In the genomic region with DNA sequence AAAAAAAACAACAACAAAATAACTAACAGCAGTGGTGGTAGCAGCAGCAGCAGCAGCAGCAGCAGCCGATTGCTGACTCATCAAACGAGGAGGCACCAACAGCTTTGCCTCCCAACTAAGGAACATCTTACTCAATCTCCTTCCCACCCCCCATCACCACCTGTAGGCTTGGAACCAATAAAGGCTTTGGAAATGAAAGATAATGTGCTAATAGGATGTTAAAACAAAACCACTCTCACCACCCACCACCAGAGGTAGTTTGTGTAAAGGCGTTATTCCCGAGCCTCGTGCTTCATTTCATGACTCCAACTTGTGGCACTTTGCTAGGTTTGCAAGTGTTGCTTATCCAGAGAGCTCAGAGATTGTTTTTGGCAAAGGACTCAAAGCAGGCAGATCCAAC, we compare ENCODE assay signal across 12 cellular contexts.
DNase-seq lines count a peak whose midpoint lies in the region; ATAC-seq and TF ChIP-seq lines count a peak whose summit lies in the region.
"Had no signal": no experiment of that assay in that cellular context is flagged by ENCODE, and none has a peak within 500 bp of the region (broad histone marks: within the 10 kb centered on the region; RNA-seq: fewer than 3 reads in every experiment).

No MANE protein-coding gene starts in this region.

- no peaks in the 10 kb centered on the region for H3K9me3 Mint-ChIP-seq in effector memory CD8-positive, alpha-beta T cell
- peaks cover 25% of the 10 kb centered on the region for H3K9me3 Mint-ChIP-seq in activated naive CD8-positive, alpha-beta T cell treated with anti-CD3 and anti-CD28 coated beads for 36 hours

- no peak overlapping the region for H3K27ac ChIP-seq in HEK293 (ENCODE audit: extremely low read depth, low read depth, low read length)
- H3K27ac ChIP-seq in iPS DF 6.9 (ENCODE audit: low read length): no peak overlapping the region

- POLR2A ChIA-PET in HEK293 (lab: Yijun Ruan, JAX): no interaction called here

- ATAC-seq in effector memory CD8-positive, alpha-beta T cell (replicated peaks): no peak

- no CpG with 5 or more reads among the region's 5 CpGs for WGBS in iPS DF 6.9 (ENCODE audit: insufficient coverage, insufficient read length)

- H3K9me3 ChIP-seq in HEK293 (ENCODE audit: control insufficient read depth, insufficient read depth, low read depth, low read length) (no peaks in the 10 kb centered on the region), iPS DF 6.9 (ENCODE audit: control insufficient read depth, insufficient read depth, low read length) (no peaks in the 10 kb centered on the region)

- H3K4me1 ChIP-seq in HEK293 (ENCODE audit: control insufficient read depth, insufficient read depth, low read length): no peaks in the 10 kb centered on the region
- H3K4me1 ChIP-seq in iPS DF 6.9 (ENCODE audit: control insufficient read depth, insufficient read depth, low read length): no peaks in the 10 kb centered on the region

- H3K4me3 ChIP-seq in AG10803 (ENCODE audit: low read length) (no peak overlapping the region), HEK293 (ENCODE audit: low read depth, low read length) (no peak overlapping the region), iPS DF 6.9 (ENCODE audit: low read length) (no peak overlapping the region)

- DNase-seq in AG10803 (ENCODE audit: low read depth) (peak; percentile 40), amniotic epithelial cell (ENCODE audit: low read depth) (peak; percentile 45), iPS DF 6.9 (ENCODE audit: low read depth, low spot score) (peak; percentile 25), NCI-H187 treated with DMSO at 0.1 percent for 48 hours (lab: John Stamatoyannopoulos, UW) (no peak), amniotic stem cell (lab: John Stamatoyannopoulos, UW) (no peak)
- DNase-seq in effector memory CD8-positive, alpha-beta T cell: no peak
- DNase-seq in activated naive CD8-positive, alpha-beta T cell treated with anti-CD3 and anti-CD28 coated beads for 36 hours: no peak
- DNase-seq: activated CD4-positive, CD25-positive, alpha-beta regulatory T cell; NCI-H526 treated with DMSO at 0.1 percent for 48 hours; posterior cingulate gyrus had no signal

- no peaks in the 10 kb centered on the region for H3K4me1 Mint-ChIP-seq in effector memory CD8-positive, alpha-beta T cell (ENCODE audit: low read depth in 2 of 2)
- peaks cover 3% of the 10 kb centered on the region for H3K4me1 Mint-ChIP-seq in activated naive CD8-positive, alpha-beta T cell treated with anti-CD3 and anti-CD28 coated beads for 36 hours

- H3K36me3 ChIP-seq in HEK293 (ENCODE audit: control insufficient read depth in 2 of 2, insufficient read depth in 1 of 2, low read length in 2 of 2) (no peaks in the 10 kb centered on the region), iPS DF 6.9 (ENCODE audit: control insufficient read depth, insufficient read depth, low read length) (no peaks in the 10 kb centered on the region)

- CTCF ChIA-PET in HEK293 (lab: Yijun Ruan, JAX): no interaction called here

- no peaks in the 10 kb centered on the region for H3K27me3 ChIP-seq in iPS DF 6.9 (ENCODE audit: control insufficient read depth, insufficient read depth, low read length)

- TF ChIP-seq CTCF in AG10803 (conservative IDR thresholded peaks at IDR 0.05; ENCODE audit: low read length) (peak; percentile 35), HEK293 (tag by site-specific recombination; IDR thresholded peaks at IDR 0.05) (peak; percentile 51)

- peaks cover 15 to 22% of the 10 kb centered on the region in 2 donors for H3K27me3 Mint-ChIP-seq in effector memory CD8-positive, alpha-beta T cell
- H3K27me3 Mint-ChIP-seq in activated naive CD8-positive, alpha-beta T cell treated with anti-CD3 and anti-CD28 coated beads for 36 hours: no peaks in the 10 kb centered on the region
- H3K27me3 Mint-ChIP-seq: B cell had no signal

- no peak overlapping the region for H3K4me3 Mint-ChIP-seq in effector memory CD8-positive, alpha-beta T cell
- no peak overlapping the region for H3K4me3 Mint-ChIP-seq in activated naive CD8-positive, alpha-beta T cell treated with anti-CD3 and anti-CD28 coated beads for 36 hours
- H3K4me3 Mint-ChIP-seq: B cell had no signal

- H3K27ac Mint-ChIP-seq in effector memory CD8-positive, alpha-beta T cell: no peak overlapping the region
- H3K27ac Mint-ChIP-seq in activated naive CD8-positive, alpha-beta T cell treated with anti-CD3 and anti-CD28 coated beads for 36 hours: no peak overlapping the region
- H3K27ac Mint-ChIP-seq: B cell had no signal

- H3K36me3 Mint-ChIP-seq in effector memory CD8-positive, alpha-beta T cell (ENCODE audit: insufficient read depth): no peaks in the 10 kb centered on the region
- H3K36me3 Mint-ChIP-seq in activated naive CD8-positive, alpha-beta T cell treated with anti-CD3 and anti-CD28 coated beads for 36 hours: peaks cover 4% of the 10 kb centered on the region

TF ChIP-seq in HEK293, 187 proteins besides CTCF, POLR2A, EP300 and RAD21:
- TF ChIP-seq EGR2 (tag by site-specific recombination; IDR thresholded peaks at IDR 0.05; ENCODE audit: low read depth) (peak; percentile 56), ZNF677 (tag by site-specific recombination; IDR thresholded peaks at IDR 0.05) (no peak), ZNF175 (tag by site-specific recombination; IDR thresholded peaks at IDR 0.05) (no peak), ZNF324 (tag by site-specific recombination; IDR thresholded peaks at IDR 0.05) (no peak), ZNF140 (tag by site-specific recombination; IDR thresholded peaks at IDR 0.05) (no peak), SCRT1 (tag by site-specific recombination; IDR thresholded peaks at IDR 0.05; ENCODE audit: borderline replicate concordance) (0 out of 2 replicates have a peak, but pooled peaks have one; percentile 10), SCRT2 (tag by site-specific recombination; IDR thresholded peaks at IDR 0.05) (peak; percentile 75), ZNF292 (tag by site-specific recombination; IDR thresholded peaks at IDR 0.05; ENCODE audit: borderline replicate concordance, low read depth) (no peak)
- TF ChIP-seq, protein P1, sequence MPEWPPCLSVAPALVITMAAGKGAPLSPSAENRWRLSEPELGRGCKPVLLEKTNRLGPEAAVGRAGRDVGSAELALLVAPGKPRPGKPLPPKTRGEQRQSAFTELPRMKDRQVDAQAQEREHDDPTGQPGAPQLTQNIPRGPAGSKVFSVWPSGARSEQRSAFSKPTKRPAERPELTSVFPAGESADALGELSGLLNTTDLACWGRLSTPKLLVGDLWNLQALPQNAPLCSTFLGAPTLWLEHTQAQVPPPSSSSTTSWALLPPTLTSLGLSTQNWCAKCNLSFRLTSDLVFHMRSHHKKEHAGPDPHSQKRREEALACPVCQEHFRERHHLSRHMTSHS (tag by site-specific recombination; IDR thresholded peaks at IDR 0.05): no peak
- TF ChIP-seq, protein P2, sequence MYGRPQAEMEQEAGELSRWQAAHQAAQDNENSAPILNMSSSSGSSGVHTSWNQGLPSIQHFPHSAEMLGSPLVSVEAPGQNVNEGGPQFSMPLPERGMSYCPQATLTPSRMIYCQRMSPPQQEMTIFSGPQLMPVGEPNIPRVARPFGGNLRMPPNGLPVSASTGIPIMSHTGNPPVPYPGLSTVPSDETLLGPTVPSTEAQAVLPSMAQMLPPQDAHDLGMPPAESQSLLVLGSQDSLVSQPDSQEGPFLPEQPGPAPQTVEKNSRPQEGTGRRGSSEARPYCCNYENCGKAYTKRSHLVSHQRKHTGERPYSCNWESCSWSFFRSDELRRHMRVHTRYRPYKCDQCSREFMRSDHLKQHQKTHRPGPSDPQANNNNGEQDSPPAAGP (tag by site-specific recombination; IDR thresholded peaks at IDR 0.05): no peak
- TF ChIP-seq, protein P3, sequence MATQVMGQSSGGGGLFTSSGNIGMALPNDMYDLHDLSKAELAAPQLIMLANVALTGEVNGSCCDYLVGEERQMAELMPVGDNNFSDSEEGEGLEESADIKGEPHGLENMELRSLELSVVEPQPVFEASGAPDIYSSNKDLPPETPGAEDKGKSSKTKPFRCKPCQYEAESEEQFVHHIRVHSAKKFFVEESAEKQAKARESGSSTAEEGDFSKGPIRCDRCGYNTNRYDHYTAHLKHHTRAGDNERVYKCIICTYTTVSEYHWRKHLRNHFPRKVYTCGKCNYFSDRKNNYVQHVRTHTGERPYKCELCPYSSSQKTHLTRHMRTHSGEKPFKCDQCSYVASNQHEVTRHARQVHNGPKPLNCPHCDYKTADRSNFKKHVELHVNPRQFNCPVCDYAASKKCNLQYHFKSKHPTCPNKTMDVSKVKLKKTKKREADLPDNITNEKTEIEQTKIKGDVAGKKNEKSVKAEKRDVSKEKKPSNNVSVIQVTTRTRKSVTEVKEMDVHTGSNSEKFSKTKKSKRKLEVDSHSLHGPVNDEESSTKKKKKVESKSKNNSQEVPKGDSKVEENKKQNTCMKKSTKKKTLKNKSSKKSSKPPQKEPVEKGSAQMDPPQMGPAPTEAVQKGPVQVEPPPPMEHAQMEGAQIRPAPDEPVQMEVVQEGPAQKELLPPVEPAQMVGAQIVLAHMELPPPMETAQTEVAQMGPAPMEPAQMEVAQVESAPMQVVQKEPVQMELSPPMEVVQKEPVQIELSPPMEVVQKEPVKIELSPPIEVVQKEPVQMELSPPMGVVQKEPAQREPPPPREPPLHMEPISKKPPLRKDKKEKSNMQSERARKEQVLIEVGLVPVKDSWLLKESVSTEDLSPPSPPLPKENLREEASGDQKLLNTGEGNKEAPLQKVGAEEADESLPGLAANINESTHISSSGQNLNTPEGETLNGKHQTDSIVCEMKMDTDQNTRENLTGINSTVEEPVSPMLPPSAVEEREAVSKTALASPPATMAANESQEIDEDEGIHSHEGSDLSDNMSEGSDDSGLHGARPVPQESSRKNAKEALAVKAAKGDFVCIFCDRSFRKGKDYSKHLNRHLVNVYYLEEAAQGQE (tag by site-specific recombination; IDR thresholded peaks at IDR 0.05): no peak
- TF ChIP-seq, protein P4, sequence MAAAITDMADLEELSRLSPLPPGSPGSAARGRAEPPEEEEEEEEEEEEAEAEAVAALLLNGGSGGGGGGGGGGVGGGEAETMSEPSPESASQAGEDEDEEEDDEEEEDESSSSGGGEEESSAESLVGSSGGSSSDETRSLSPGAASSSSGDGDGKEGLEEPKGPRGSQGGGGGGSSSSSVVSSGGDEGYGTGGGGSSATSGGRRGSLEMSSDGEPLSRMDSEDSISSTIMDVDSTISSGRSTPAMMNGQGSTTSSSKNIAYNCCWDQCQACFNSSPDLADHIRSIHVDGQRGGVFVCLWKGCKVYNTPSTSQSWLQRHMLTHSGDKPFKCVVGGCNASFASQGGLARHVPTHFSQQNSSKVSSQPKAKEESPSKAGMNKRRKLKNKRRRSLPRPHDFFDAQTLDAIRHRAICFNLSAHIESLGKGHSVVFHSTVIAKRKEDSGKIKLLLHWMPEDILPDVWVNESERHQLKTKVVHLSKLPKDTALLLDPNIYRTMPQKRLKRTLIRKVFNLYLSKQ (tag by site-specific recombination; IDR thresholded peaks at IDR 0.05; ENCODE audit: borderline replicate concordance): no peak
TF ChIP-seq in HEK293: peak in this region for 3.

Comparison
In these comparisons a context has a peak if more than half of its experiments do, and no peak if none do; other contexts are left out.
1. DNase-seq: peak in AG10803 (single experiment), amniotic epithelial cell (single experiment) and iPS DF 6.9 (single experiment); none in effector memory CD8-positive, alpha-beta T cell (0 of 3), NCI-H187 treated with DMSO at 0.1 percent for 48 hours (single experiment), amniotic stem cell (single experiment) and activated naive CD8-positive, alpha-beta T cell treated with anti-CD3 and anti-CD28 coated beads for 36 hours (single experiment).